In genomic region chr1:77218477-77219165, GRCh38 we compare ENCODE assay signal across 8 cellular contexts. TPM values are rescaled to one million over a fixed set of nuclear protein-coding genes. Genes with fewer than 3 reads are reported as not detected.
DNase-seq lines count a peak whose midpoint lies in the region; ATAC-seq and TF ChIP-seq lines count a peak whose summit lies in the region.

No MANE protein-coding gene starts in this region.

- peaks cover 14% of the 10 kb centered on the region for H3K4me1 ChIP-seq in GM23338 (ENCODE audit: insufficient read depth)

- H3K4me3 Mint-ChIP-seq in GM23338 = peak overlapping the region; percentile 97
- H3K4me3 Mint-ChIP-seq in immature natural killer cell = peak overlapping the region; percentile 94 to 98 (median 96)
- peak overlapping the region; percentile 87 for H3K4me3 Mint-ChIP-seq in stimulated activated effector memory CD8-positive, alpha-beta T cell treated with anti-CD3 and anti-CD28 coated beads, Interleukin-12 subunit alpha, Interleukin-12 subunit beta, amount 100 ng/mL, for 72 hours

- 0 out of 2 replicates have a peak, but pooled peaks cover 4% of the 10 kb centered on the region for H3K36me3 ChIP-seq in GM23338 (ENCODE audit: insufficient read depth)

- H3K27ac Mint-ChIP-seq in GM23338 (peak overlapping the region; percentile 94), immature natural killer cell (peak overlapping the region; percentile 88 to 96 (median 94))
- H3K27ac Mint-ChIP-seq in stimulated activated effector memory CD8-positive, alpha-beta T cell treated with anti-CD3 and anti-CD28 coated beads, Interleukin-12 subunit alpha, Interleukin-12 subunit beta, amount 100 ng/mL, for 72 hours = peak overlapping the region; percentile 93

- peak overlapping the region; percentile 98 for H2AFZ ChIP-seq in GM23338

- H3K9me2 ChIP-seq in GM23338 (ENCODE audit: insufficient read depth) = 0 out of 2 replicates have a peak, but pooled peaks cover 5% of the 10 kb centered on the region

- peaks cover 30% of the 10 kb centered on the region for H3K36me3 Mint-ChIP-seq in GM23338 (ENCODE audit: low read depth)
- H3K36me3 Mint-ChIP-seq in immature natural killer cell = peaks cover under 1 to 16% (median 15%) of the 10 kb centered on the region in 3 donors
- H3K36me3 Mint-ChIP-seq in stimulated activated effector memory CD8-positive, alpha-beta T cell treated with anti-CD3 and anti-CD28 coated beads, Interleukin-12 subunit alpha, Interleukin-12 subunit beta, amount 100 ng/mL, for 72 hours = no peaks in the 10 kb centered on the region

- H3K4me1 Mint-ChIP-seq in GM23338 (peaks cover 19% of the 10 kb centered on the region), immature natural killer cell (peaks cover 37 to 55% of the 10 kb centered on the region in 2 donors)
- peaks cover 23% of the 10 kb centered on the region for H3K4me1 Mint-ChIP-seq in stimulated activated effector memory CD8-positive, alpha-beta T cell treated with anti-CD3 and anti-CD28 coated beads, Interleukin-12 subunit alpha, Interleukin-12 subunit beta, amount 100 ng/mL, for 72 hours

- peaks cover 41% of the 10 kb centered on the region for H3K79me2 ChIP-seq in GM23338 (replicated peaks; ENCODE audit: insufficient read depth)

- TF ChIP-seq CTCF in GM23338 (conservative IDR thresholded peaks at IDR 0.05; ENCODE audit: low read depth in 2 of 2) = no peak

- H3K4me2 ChIP-seq in GM23338 = peak overlapping the region; percentile 95

- ATAC-seq in GM18498 (IDR thresholded peaks at IDR 0.05; ENCODE audit: unreplicated experiment) = peak; percentile 47
- peak; percentile 28 for ATAC-seq in GM23338
- peak; percentile 63 for ATAC-seq in stimulated activated effector memory CD8-positive, alpha-beta T cell treated with anti-CD3 and anti-CD28 coated beads, Interleukin-12 subunit alpha, Interleukin-12 subunit beta, amount 100 ng/mL, for 72 hours

- peaks cover 9% of the 10 kb centered on the region for H3K27me3 Mint-ChIP-seq in GM23338 (ENCODE audit: insufficient read depth, low read depth, poor library complexity)
- peaks cover 9 to 13% (median 10%) of the 10 kb centered on the region in 3 donors for H3K27me3 Mint-ChIP-seq in immature natural killer cell (ENCODE audit: low read depth in 3 of 3)

- H3F3A ChIP-seq in GM23338 (replicated peaks; ENCODE audit: low read depth) = no peaks in the 10 kb centered on the region

- peak overlapping the region; percentile 96 for H3K4me3 ChIP-seq in GM23338

- H3K9me3 Mint-ChIP-seq in GM23338 = peaks cover 19% of the 10 kb centered on the region
- no peaks in the 10 kb centered on the region for H3K9me3 Mint-ChIP-seq in immature natural killer cell
- H3K9me3 Mint-ChIP-seq in stimulated activated effector memory CD8-positive, alpha-beta T cell treated with anti-CD3 and anti-CD28 coated beads, Interleukin-12 subunit alpha, Interleukin-12 subunit beta, amount 100 ng/mL, for 72 hours = no peaks in the 10 kb centered on the region

- no peaks in the 10 kb centered on the region for H3K27me3 ChIP-seq in GM23338 (ENCODE audit: insufficient read depth)

- DNase-seq in GM23338 (ENCODE audit: low spot score) = no peak
- DNase-seq in LHCN-M2 (ENCODE audit: low read depth) = peak; percentile 33
- DNase-seq in amniotic epithelial cell (ENCODE audit: low read depth) = peak; percentile 22
- peak in 1 of 3 donors; percentile 4 for DNase-seq in immature natural killer cell
- no peak for DNase-seq in stimulated activated effector memory CD8-positive, alpha-beta T cell treated with anti-CD3 and anti-CD28 coated beads, Interleukin-12 subunit alpha, Interleukin-12 subunit beta, amount 100 ng/mL, for 72 hours (ENCODE audit: low spot score in 2 of 2)
- DNase-seq in cerebellar nuclear complex (lab: John Stamatoyannopoulos, UW) = no peak
- no peak for DNase-seq in stimulated activated CD4-positive, alpha-beta T cell treated with anti-CD3 and anti-CD28 coated beads, Interleukin-4, amount 100 ng/mL, for 4 hours

- peak overlapping the region; percentile 70; the same call in 1 of the 2 replicates for H3K27ac ChIP-seq in GM23338 (ENCODE audit: low read depth)

- H4K20me1 ChIP-seq in GM23338 (replicated peaks; ENCODE audit: insufficient read depth) = no peaks in the 10 kb centered on the region

TF ChIP-seq in GM23338, 12 proteins besides CTCF, POLR2A, EP300 and RAD21 (continues in another document):
- no peak for TF ChIP-seq JUNB (IDR thresholded peaks at IDR 0.05; ENCODE audit: unreplicated experiment)
- TF ChIP-seq NANOG (IDR thresholded peaks at IDR 0.05; ENCODE audit: borderline replicate concordance) = no peak
- no peak for TF ChIP-seq ZNF462 (CRISPR knock-in tag; IDR thresholded peaks at IDR 0.05)
- TF ChIP-seq ZNF331 (CRISPR knock-in tag; IDR thresholded peaks at IDR 0.05; ENCODE audit: low read depth) = no peak
- TF ChIP-seq EZH2 (IDR thresholded peaks at IDR 0.05; ENCODE audit: low read depth, unreplicated experiment) = no peak
- no peak for TF ChIP-seq POLR2AphosphoS5 (IDR thresholded peaks at IDR 0.05; ENCODE audit: low read depth)
- no peak for TF ChIP-seq STAT1 (IDR thresholded peaks at IDR 0.05; ENCODE audit: unreplicated experiment)
- TF ChIP-seq EZH2phosphoT487 (IDR thresholded peaks at IDR 0.05; ENCODE audit: unreplicated experiment) = no peak
- no peak for TF ChIP-seq ETS1 (IDR thresholded peaks at IDR 0.05)
- TF ChIP-seq ZNF114 (CRISPR knock-in tag; IDR thresholded peaks at IDR 0.05) = no peak

RNA-seq across cellular contexts. Expression of gene PIGK, which starts 0.6 kb away (rescaled TPM):
- 20.8 and 26.4 TPM in 2 replicates for total RNA-seq in GM23338 (2014; rRNA removed; shearing (Covaris generic))
- polyA plus RNA-seq in GM23338 (2016; fragmentation: Nextera tagmentation; extraction: Ambion mirVana) (12.7 and 16.4 TPM in 2 replicates), immature natural killer cell (10 to 100 TPM; 54.1 to 74.8 (median 55.1) TPM)
- total RNA-seq in LHCN-M2 (2014; rRNA removed) = 46.2 and 53.7 TPM in 2 replicates
- 21.7 TPM for polyA plus RNA-seq in LHCN-M2 (2012)

Comparison
In these comparisons a context has a peak if more than half of its experiments do, and no peak if none do; other contexts are left out.
1. DNase-seq: peak in LHCN-M2 (single experiment) and amniotic epithelial cell (single experiment); none in GM23338 (single experiment), stimulated activated effector memory CD8-positive, alpha-beta T cell treated with anti-CD3 and anti-CD28 coated beads, Interleukin-12 subunit alpha, Interleukin-12 subunit beta, amount 100 ng/mL, for 72 hours (0 of 2), cerebellar nuclear complex (0 of 2) and stimulated activated CD4-positive, alpha-beta T cell treated with anti-CD3 and anti-CD28 coated beads, Interleukin-4, amount 100 ng/mL, for 4 hours (0 of 2).
2. Peak in every context shown above with its lines, with median percentiles within 50 percentile points of each other: ATAC-seq, H3K27ac Mint-ChIP-seq and H3K4me3 Mint-ChIP-seq.